13 cellular contexts compared by ENCODE assay signal in genomic region chr15:46297766-46298165, GRCh38.
DNase-seq lines count a peak whose midpoint lies in the region; ATAC-seq and TF ChIP-seq lines count a peak whose summit lies in the region.
"Had no signal": no experiment of that assay in that cellular context is flagged by ENCODE, and none has a peak within 500 bp of the region (broad histone marks: within the 10 kb centered on the region; RNA-seq: fewer than 3 reads in every experiment).

No MANE protein-coding gene starts in this region.

- no peaks in the 10 kb centered on the region for H3K4me1 ChIP-seq in Caco-2

- ATAC-seq in GM21360 (IDR thresholded peaks at IDR 0.05; ENCODE audit: unreplicated experiment) = peak; percentile 93
- ATAC-seq in HG03108 (IDR thresholded peaks at IDR 0.05; ENCODE audit: unreplicated experiment) = peak; percentile 73
- ATAC-seq in activated CD8-positive, alpha-beta T cell treated with anti-CD3 and anti-CD28 coated beads for 36 hours = no peak

- no peak for TF ChIP-seq CTCF in Caco-2 (IDR thresholded peaks at IDR 0.05; ENCODE audit: insufficient read depth in 1 of 2, low read depth in 1 of 2, low read length in 1 of 2, severe bottlenecking in 1 of 2, unreplicated experiment in 1 of 2)
- TF ChIP-seq CTCF in activated CD8-positive, alpha-beta T cell treated with anti-CD3 and anti-CD28 coated beads for 36 hours (IDR thresholded peaks at IDR 0.05) = no peak

- no peaks in the 10 kb centered on the region for H3K9me3 Mint-ChIP-seq in Caco-2 (ENCODE audit: unreplicated experiment)
- no peaks in the 10 kb centered on the region for H3K9me3 Mint-ChIP-seq in activated CD8-positive, alpha-beta T cell treated with anti-CD3 and anti-CD28 coated beads for 36 hours
- H3K9me3 Mint-ChIP-seq: activated naive CD4-positive, alpha-beta T cell treated with anti-CD3 and anti-CD28 coated beads for 36 hours had no signal

- DNase-seq in CD1c-positive myeloid dendritic cell (ENCODE audit: extremely low spot score) (peak; percentile 14), NOMO-1 treated with dmso at 0.1 percent for 144 hours (lab: John Stamatoyannopoulos, UW; ENCODE audit: unreplicated experiment) (peak; percentile 23), cardiac septum (ENCODE audit: low spot score) (no peak), Caco-2 (no peak)
- DNase-seq in activated CD8-positive, alpha-beta T cell treated with anti-CD3 and anti-CD28 coated beads for 36 hours = no peak
- no peak for DNase-seq in activated effector memory CD4-positive, alpha-beta T cell treated with Interleukin-2 at 50 U/mL for 16 hours
- DNase-seq: activated CD4-positive, alpha-beta T cell treated with anti-CD3 and anti-CD28 coated beads, Interleukin-2, amount 50 U/mL, for 4 hours; activated naive CD4-positive, alpha-beta T cell treated with anti-CD3 and anti-CD28 coated beads for 36 hours; DND-41; NCI-H526 treated with DMSO at 0.1 percent for 48 hours; stimulated activated naive CD4-positive, alpha-beta T cell had no signal

- H3K9me3 ChIP-seq in Caco-2 = no peaks in the 10 kb centered on the region

- intact Hi-C loops in cardiac septum (cut with DNase I) (no loop called here), Caco-2 (cut with micrococcal nuclease; ENCODE audit: unreplicated experiment) (no loop called here)
- intact Hi-C loops in activated CD8-positive, alpha-beta T cell treated with anti-CD3 and anti-CD28 coated beads for 36 hours (cut with micrococcal nuclease) = no loop called here

- H3K27ac Mint-ChIP-seq in Caco-2 (ENCODE audit: unreplicated experiment) = no peak overlapping the region
- no peak overlapping the region for H3K27ac Mint-ChIP-seq in activated CD8-positive, alpha-beta T cell treated with anti-CD3 and anti-CD28 coated beads for 36 hours
- H3K27ac Mint-ChIP-seq: activated naive CD4-positive, alpha-beta T cell treated with anti-CD3 and anti-CD28 coated beads for 36 hours had no signal

- no peaks in the 10 kb centered on the region for H3K36me3 ChIP-seq in Caco-2 (ENCODE audit: control insufficient read depth, insufficient read depth, low read length)

- POLR2A ChIA-PET in Caco-2 (lab: Charles Lee) = no interaction called here
- POLR2A ChIA-PET in activated CD8-positive, alpha-beta T cell treated with anti-CD3 and anti-CD28 coated beads for 36 hours (lab: Charles Lee) = no interaction called here

- no peaks in the 10 kb centered on the region for H3K4me1 Mint-ChIP-seq in Caco-2 (ENCODE audit: low read depth, unreplicated experiment)
- no peaks in the 10 kb centered on the region for H3K4me1 Mint-ChIP-seq in activated CD8-positive, alpha-beta T cell treated with anti-CD3 and anti-CD28 coated beads for 36 hours (ENCODE audit: low read depth)

- CTCF ChIA-PET in Caco-2 (lab: Charles Lee) = no interaction called here
- CTCF ChIA-PET in activated CD8-positive, alpha-beta T cell treated with anti-CD3 and anti-CD28 coated beads for 36 hours (lab: Charles Lee) = interaction anchor here (2.7 kb wide), 1 partner anchor 15 kb away, joined by 17 read pairs; no protein-coding TSS in a partner anchor

- no peaks in the 10 kb centered on the region for H3K27me3 Mint-ChIP-seq in Caco-2 (ENCODE audit: insufficient read depth, unreplicated experiment)
- H3K27me3 Mint-ChIP-seq in activated CD8-positive, alpha-beta T cell treated with anti-CD3 and anti-CD28 coated beads for 36 hours = peaks cover 3% of the 10 kb centered on the region

- H3K4me3 Mint-ChIP-seq in Caco-2 (ENCODE audit: unreplicated experiment) = no peak overlapping the region
- H3K4me3 Mint-ChIP-seq in activated CD8-positive, alpha-beta T cell treated with anti-CD3 and anti-CD28 coated beads for 36 hours = no peak overlapping the region
- H3K4me3 Mint-ChIP-seq: activated naive CD4-positive, alpha-beta T cell treated with anti-CD3 and anti-CD28 coated beads for 36 hours had no signal

- no peaks in the 10 kb centered on the region for H3K27me3 ChIP-seq in Caco-2 (replicated peaks; ENCODE audit: control insufficient read depth, insufficient read depth, low read length)

- no peaks in the 10 kb centered on the region for H3K36me3 Mint-ChIP-seq in Caco-2 (ENCODE audit: insufficient read depth, unreplicated experiment)
- H3K36me3 Mint-ChIP-seq in activated CD8-positive, alpha-beta T cell treated with anti-CD3 and anti-CD28 coated beads for 36 hours (ENCODE audit: low read depth) = no peaks in the 10 kb centered on the region

- H3K4me3 ChIP-seq in Caco-2 (ENCODE audit: low read depth, low read length) = no peak overlapping the region

- BruUV-seq in Caco-2 (replicated peaks; lab: Mats Ljungman, UMichigan) = no TSS peak

Comparison
In these comparisons a context has a peak if more than half of its experiments do, and no peak if none do; other contexts are left out.
1. DNase-seq: peak in CD1c-positive myeloid dendritic cell (single experiment) and NOMO-1 treated with dmso at 0.1 percent for 144 hours (single experiment); none in cardiac septum (single experiment), Caco-2 (0 of 2), activated CD8-positive, alpha-beta T cell treated with anti-CD3 and anti-CD28 coated beads for 36 hours (single experiment) and activated effector memory CD4-positive, alpha-beta T cell treated with Interleukin-2 at 50 U/mL for 16 hours (single experiment).